In the genomic region with DNA sequence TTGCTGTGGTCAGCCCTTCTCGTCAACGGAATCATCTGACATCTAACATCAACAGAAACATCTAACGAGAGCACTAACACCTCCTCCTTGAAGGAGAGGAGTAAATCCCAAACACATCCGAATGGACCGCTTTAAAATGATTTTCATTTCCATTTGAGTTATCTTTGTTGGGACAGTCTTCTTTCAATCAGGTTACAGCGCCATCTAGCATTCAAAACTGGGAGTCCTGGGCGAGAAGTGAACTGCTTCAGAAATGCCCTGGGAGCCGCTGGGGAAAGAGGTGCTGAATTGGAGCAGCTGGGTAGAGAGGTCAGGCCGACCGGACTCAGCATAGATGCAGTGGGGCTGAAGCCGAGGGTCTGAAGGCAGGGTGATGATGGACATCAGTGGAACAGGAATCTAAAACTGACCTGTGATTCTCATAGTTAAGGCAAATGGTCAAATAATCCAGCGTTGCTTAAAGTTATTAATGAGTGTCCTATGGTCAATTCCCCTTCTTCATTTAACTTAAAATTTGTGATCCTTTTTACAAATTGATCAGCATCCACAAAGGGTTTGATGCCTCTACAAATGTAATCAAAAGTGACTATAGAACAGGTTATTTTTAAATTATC, we compare ENCODE assay signal across 10 cellular contexts.
DNase-seq lines count a peak whose midpoint lies in the region; ATAC-seq, FAIRE-seq and TF ChIP-seq lines count a peak whose summit lies in the region.
"Had no signal": no experiment of that assay in that cellular context is flagged by ENCODE, and none has a peak within 500 bp of the region (broad histone marks: within the 10 kb centered on the region; RNA-seq: fewer than 3 reads in every experiment).

No MANE protein-coding gene starts in this region.

- POLR2A ChIA-PET in PC-3 (lab: Charles Lee; ENCODE audit: unreplicated experiment): no interaction called here

- H3K9me2 ChIP-seq in PC-3 (replicated peaks; ENCODE audit: low read length): no peaks in the 10 kb centered on the region
- no peaks in the 10 kb centered on the region for H3K9me2 ChIP-seq in hepatocyte (replicated peaks; ENCODE audit: insufficient read depth)

- intact Hi-C loops in PC-3 (cut with micrococcal nuclease): loop anchor here (5.0 kb wide), 1 partner anchor 210 kb away; a partner anchor contains a TSS

- 35% methylated on average over 12 of the region's 12 CpGs for WGBS in hepatocyte (ENCODE audit: low lambda C conversion rate, missing lambda C conversion rate)

- CTCF ChIA-PET in PC-3 (lab: Charles Lee): no interaction called here

- FAIRE-seq in H54 (lab: Jason Lieb, UNC): no peak
- FAIRE-seq: GM18507 had no signal

- no TSS peak for BruUV-seq in PC-3 (replicated peaks; lab: Mats Ljungman, UMichigan)

- no peaks in the 10 kb centered on the region for H3K4me1 ChIP-seq in PC-3 (ENCODE audit: insufficient read depth, low read length)
- H3K4me1 ChIP-seq in hepatocyte (ENCODE audit: insufficient read depth): no peaks in the 10 kb centered on the region

- H3K27ac ChIP-seq in 22Rv1 (no peak overlapping the region), PC-3 (ENCODE audit: low read length) (no peak overlapping the region), hepatocyte (no peak overlapping the region)
- H3K27ac ChIP-seq: skin epidermis had no signal

- no peak overlapping the region for H3K4me2 ChIP-seq in PC-3 (ENCODE audit: low read length)
- H3K4me2 ChIP-seq in hepatocyte: peak overlapping the region; percentile 65

- H2AFZ ChIP-seq in PC-3 (ENCODE audit: low read length) (no peak overlapping the region), hepatocyte (peak overlapping the region; percentile 46)

- no peaks in the 10 kb centered on the region for H3K36me3 ChIP-seq in PC-3 (ENCODE audit: low read depth, low read length)
- H3K36me3 ChIP-seq in hepatocyte (replicated peaks; ENCODE audit: insufficient read depth, low read depth): no peaks in the 10 kb centered on the region

- H3K9me3 ChIP-seq in PC-3 (ENCODE audit: low read length): no peaks in the 10 kb centered on the region
- H3K9me3 ChIP-seq in hepatocyte (ENCODE audit: low read depth): no peaks in the 10 kb centered on the region

- H3K79me2 ChIP-seq in PC-3 (ENCODE audit: low read length) (no peaks in the 10 kb centered on the region), hepatocyte (no peaks in the 10 kb centered on the region)

- TF ChIP-seq CTCF in 22Rv1 (IDR thresholded peaks at IDR 0.05): peak; percentile 79
- TF ChIP-seq CTCF in PC-3 (conservative IDR thresholded peaks at IDR 0.05; ENCODE audit: low read depth, low read length): peak; percentile 61
- TF ChIP-seq CTCF in hepatocyte (IDR thresholded peaks at IDR 0.05; ENCODE audit: poor library complexity): peak; percentile 57

- DNase-seq in H54 (ENCODE audit: insufficient read length, low spot score): peak; percentile 15
- DNase-seq in PC-3: peak; percentile 52
- peak; percentile 71 for DNase-seq in hepatocyte (ENCODE audit: low spot score)
- DNase-seq in superior temporal gyrus (ENCODE audit: extremely low spot score): peak; percentile 78
- DNase-seq in DMS153 treated with DMSO at 0.1 percent for 48 hours (lab: John Stamatoyannopoulos, UW; ENCODE audit: unreplicated experiment): no peak

- H3F3A ChIP-seq in PC-3 (ENCODE audit: low read length, unreplicated experiment): no peaks in the 10 kb centered on the region

- TF ChIP-seq POLR2A in H54 (IDR thresholded peaks at IDR 0.05; ENCODE audit: low read depth, low read length): no peak

- H4K20me1 ChIP-seq in PC-3 (ENCODE audit: low read length) (no peaks in the 10 kb centered on the region), hepatocyte (ENCODE audit: insufficient read depth, poor library complexity, severe bottlenecking) (no peaks in the 10 kb centered on the region)

- H3K4me3 ChIP-seq in PC-3 (ENCODE audit: low read length) (no peak overlapping the region), hepatocyte (no peak overlapping the region)
- H3K4me3 ChIP-seq: skin epidermis had no signal

- ATAC-seq in PC-3: peak; percentile 53; the same call in 1 of the 2 replicates
- no peak for ATAC-seq in HG02840 (IDR thresholded peaks at IDR 0.05; ENCODE audit: low FRiP score, unreplicated experiment)
- ATAC-seq in HG02623 (IDR thresholded peaks at IDR 0.05; ENCODE audit: unreplicated experiment): no peak

- no peak overlapping the region for H3K9ac ChIP-seq in PC-3 (ENCODE audit: low read length)

- H3K27me3 ChIP-seq in PC-3 (ENCODE audit: low read length) (no peaks in the 10 kb centered on the region), hepatocyte (no peaks in the 10 kb centered on the region)
